In genomic region chr2:106075038-106075437, GRCh38 we compare ENCODE assay signal across 27 cellular contexts.
"Had no signal": no experiment of that assay in that cellular context is flagged by ENCODE, and none has a peak within 500 bp of the region (broad histone marks: within the 10 kb centered on the region; RNA-seq: fewer than 3 reads in every experiment).

No MANE protein-coding gene starts in this region.

- H3K27ac Mint-ChIP-seq: immature natural killer cell; natural killer cell; stimulated activated naive CD8-positive, alpha-beta T cell treated with anti-CD3 and anti-CD28 coated beads, Interleukin-15, amount 100 ng/mL, for 72 hours had no signal

- H3K4me2 ChIP-seq: smooth muscle cell had no signal

- H3K4me3 Mint-ChIP-seq: immature natural killer cell; natural killer cell; stimulated activated naive CD8-positive, alpha-beta T cell treated with anti-CD3 and anti-CD28 coated beads, Interleukin-15, amount 100 ng/mL, for 72 hours had no signal

- H3K27me3 ChIP-seq: esophagus squamous epithelium, foreskin keratinocyte, gastroesophageal sphincter, heart left ventricle, pancreas, right lobe of liver, suprapubic skin, transverse colon, upper lobe of right lung, uterus had no signal

- H3K4me1 Mint-ChIP-seq: natural killer cell had no signal

- H3K4me3 ChIP-seq: coronary artery, esophagus squamous epithelium, gastroesophageal sphincter, heart left ventricle, lower lobe of right lung, pancreas, right lobe of liver, smooth muscle cell, suprapubic skin, transverse colon, upper lobe of right lung, uterus had no signal

- H3K27me3 Mint-ChIP-seq: stimulated activated naive CD8-positive, alpha-beta T cell treated with anti-CD3 and anti-CD28 coated beads, Interleukin-15, amount 100 ng/mL, for 72 hours had no signal

- H3K4me1 ChIP-seq: foreskin keratinocyte, lower lobe of right lung, pancreas, right lobe of liver, suprapubic skin, transverse colon, upper lobe of right lung, uterus had no signal

- H3K36me3 ChIP-seq: esophagus squamous epithelium, heart left ventricle, lower lobe of right lung, pancreas, right lobe of liver, suprapubic skin, transverse colon, upper lobe of right lung, uterus had no signal

- DNase-seq: dermis blood vessel endothelial cell; effector memory CD4-positive, alpha-beta T cell; esophagus squamous epithelium; heart left ventricle; hypothalamus; immature natural killer cell; islet precursor cell; kidney glomerular epithelial cell; left ventricle myocardium superior; lower lobe of right lung; natural killer cell; occipital lobe; pancreas; right lobe of liver; stimulated activated CD4-positive, alpha-beta T cell treated with anti-CD3 and anti-CD28 coated beads, Interleukin-12 subunit alpha, Interleukin-12 subunit beta, amount 100 ng/mL, for 4 hours; stimulated activated CD4-positive, alpha-beta T cell treated with anti-CD3 and anti-CD28 coated beads, Interleukin-1b, Interleukin-23, amount 100 ng/mL, for 48 hours; stimulated activated CD4-positive, alpha-beta T cell treated with anti-CD3 and anti-CD28 coated beads, Interleukin-4, amount 100 ng/mL, for 1 hour; stimulated activated naive CD4-positive, alpha-beta T cell; stimulated activated naive CD8-positive, alpha-beta T cell treated with anti-CD3 and anti-CD28 coated beads, Interleukin-15, amount 100 ng/mL, for 72 hours; transverse colon; upper lobe of right lung; uterus had no signal

- H3K27ac ChIP-seq: coronary artery, esophagus squamous epithelium, foreskin keratinocyte, heart left ventricle, lower lobe of right lung, pancreas, right lobe of liver, suprapubic skin, transverse colon, upper lobe of right lung, uterus had no signal

- H3K36me3 Mint-ChIP-seq: immature natural killer cell, natural killer cell had no signal

- H3K9me3 Mint-ChIP-seq: immature natural killer cell; natural killer cell; stimulated activated naive CD8-positive, alpha-beta T cell treated with anti-CD3 and anti-CD28 coated beads, Interleukin-15, amount 100 ng/mL, for 72 hours had no signal

- H3K9me3 ChIP-seq: esophagus squamous epithelium, gastroesophageal sphincter, heart left ventricle, lower lobe of right lung, pancreas, right lobe of liver, suprapubic skin, transverse colon, upper lobe of right lung, uterus had no signal
